Comparison of ENCODE assay signal across 9 cellular contexts in the genomic region with DNA sequence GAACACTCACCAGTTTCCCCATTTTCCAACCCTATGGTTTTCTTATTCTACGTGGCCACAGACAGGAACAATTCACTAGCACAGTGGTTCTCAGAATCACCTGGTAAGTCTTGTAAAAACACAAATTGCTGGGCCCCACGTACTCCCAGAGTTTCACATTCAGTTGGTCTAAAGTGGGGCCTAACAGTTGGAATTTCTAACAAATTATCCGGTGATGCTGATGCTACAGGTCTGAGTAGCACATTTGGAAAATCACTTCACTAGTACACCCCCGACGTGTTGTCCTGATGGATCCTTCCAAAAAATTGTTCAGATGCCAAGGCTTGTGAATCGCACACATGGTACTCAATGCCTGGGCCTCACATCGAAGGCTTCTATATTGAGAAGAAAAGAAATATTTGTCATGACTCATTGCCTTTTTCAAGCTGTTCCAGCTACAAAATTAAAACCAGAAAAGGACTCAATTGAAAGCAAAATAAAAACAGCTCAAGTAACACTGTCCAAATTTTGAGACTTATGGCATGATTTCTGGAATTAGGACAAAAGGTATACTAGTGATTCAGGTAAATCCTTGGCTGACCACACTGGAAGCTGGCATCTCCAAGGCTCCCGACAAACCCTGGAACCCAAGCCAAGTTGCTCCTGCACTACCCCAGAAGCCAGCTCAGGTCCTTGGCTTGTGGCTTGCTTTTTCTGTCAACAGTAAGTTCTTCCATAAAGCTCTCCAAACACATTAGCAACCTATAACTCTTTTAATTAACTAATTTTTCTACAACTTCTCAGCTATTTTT.
DNase-seq lines count a peak whose midpoint lies in the region; ATAC-seq and TF ChIP-seq lines count a peak whose summit lies in the region.
"Had no signal": no experiment of that assay in that cellular context is flagged by ENCODE, and none has a peak within 500 bp of the region (broad histone marks: within the 10 kb centered on the region; RNA-seq: fewer than 3 reads in every experiment).

No MANE protein-coding gene starts in this region.

- TF ChIP-seq CTCF in fibroblast of pulmonary artery (IDR thresholded peaks at IDR 0.05; ENCODE audit: low read length, missing control alignments) = no peak

- DNase-seq in NOMO-1 treated with DMSO at 0.1 percent for 48 hours (lab: John Stamatoyannopoulos, UW; ENCODE audit: unreplicated experiment) (peak; percentile 45), NOMO-1 treated with dmso at 0.1 percent for 144 hours (lab: John Stamatoyannopoulos, UW; ENCODE audit: unreplicated experiment) (no peak), SW 1271 (lab: John Stamatoyannopoulos, UW) (peak; percentile 72 to 90), fibroblast of pulmonary artery (ENCODE audit: low read depth) (peak; percentile 79), stromal cell of bone marrow (ENCODE audit: low read depth) (peak; percentile 92), RPMI8226 (no peak), putamen (ENCODE audit: low spot score) (no peak)
- DNase-seq: activated T-cell treated with anti-CD3 and anti-CD28 coated beads, Interleukin-2, amount 50 U/mL, for 1 hour had no signal

- no peak for ATAC-seq in GM19351 (IDR thresholded peaks at IDR 0.05; ENCODE audit: unreplicated experiment)

- H3K4me3 ChIP-seq in fibroblast of pulmonary artery (replicated peaks; ENCODE audit: low read depth, low read length) = no peak overlapping the region

Comparison
In these comparisons a context has a peak if more than half of its experiments do, and no peak if none do; other contexts are left out.
1. DNase-seq: peak in NOMO-1 treated with DMSO at 0.1 percent for 48 hours (single experiment), SW 1271 (2 of 2), fibroblast of pulmonary artery (single experiment) and stromal cell of bone marrow (single experiment); none in NOMO-1 treated with dmso at 0.1 percent for 144 hours (single experiment), RPMI8226 (single experiment) and putamen (single experiment).